18 cellular contexts compared by ENCODE assay signal in genomic region chr12:75361408-75361807, GRCh38. TPM values are rescaled to one million over a fixed set of nuclear protein-coding genes. Genes with fewer than 3 reads are reported as not detected.
"Had no signal": no experiment of that assay in that cellular context is flagged by ENCODE, and none has a peak within 500 bp of the region (broad histone marks: within the 10 kb centered on the region; RNA-seq: fewer than 3 reads in every experiment).

No MANE protein-coding gene starts in this region.

- DNase-seq: activated B cell treated with CpG ODN at 0.5 μM for 24 hours; activated CD4-positive, alpha-beta T cell treated with anti-CD3 and anti-CD28 coated beads, Interleukin-2, amount 10 ng/mL, durations not matched to agents 7 days and 5 days; activated gamma-delta T cell treated with Interleukin-2 at 50 U/mL for 16 hours; activated T-cell treated with anti-CD3 and anti-CD28 coated beads, Interleukin-2, amount 50 U/mL, for 24 hours; aorta; hippocampal formation; left ventricle myocardium superior; stimulated activated CD4-positive, alpha-beta T cell treated with anti-CD3 and anti-CD28 coated beads, Interleukin-4, amount 100 ng/mL, for 4 hours; tibial artery had no signal

- H2AFZ ChIP-seq: parathyroid adenoma had no signal

- H3K27me3 Mint-ChIP-seq: activated B cell treated with CpG ODN at 0.5 μM for 24 hours; activated CD4-positive, alpha-beta T cell treated with anti-CD3 and anti-CD28 coated beads, Interleukin-2, amount 10 ng/mL, durations not matched to agents 7 days and 5 days; activated T-cell treated with anti-CD3 and anti-CD28 coated beads, Interleukin-2, amount 50 U/mL, for 24 hours had no signal

- H3K27ac ChIP-seq: parathyroid adenoma, tibial artery had no signal

- ATAC-seq: left ventricle myocardium superior had no signal

- H3K79me2 ChIP-seq: parathyroid adenoma had no signal

- H3K4me1 ChIP-seq: parathyroid adenoma had no signal

- H3K4me3 ChIP-seq: tibial artery had no signal

- H3K9ac ChIP-seq: parathyroid adenoma had no signal

- H3K27ac Mint-ChIP-seq: activated B cell treated with CpG ODN at 0.5 μM for 24 hours; activated T-cell treated with anti-CD3 and anti-CD28 coated beads, Interleukin-2, amount 50 U/mL, for 24 hours had no signal

- H3K27me3 ChIP-seq: tibial artery had no signal

- H3K9me3 ChIP-seq: tibial artery had no signal

- H3K4me3 Mint-ChIP-seq: activated B cell treated with CpG ODN at 0.5 μM for 24 hours; activated CD4-positive, alpha-beta T cell treated with anti-CD3 and anti-CD28 coated beads, Interleukin-2, amount 10 ng/mL, durations not matched to agents 7 days and 5 days; activated T-cell treated with anti-CD3 and anti-CD28 coated beads, Interleukin-2, amount 50 U/mL, for 24 hours had no signal

RNA-seq across cellular contexts. Expression of gene GLIPR1L1, which starts 26.9 kb away (rescaled TPM):
- total RNA-seq: activated B cell treated with CpG ODN at 0.5 μM for 24 hours; activated CD4-positive, alpha-beta T cell treated with anti-CD3 and anti-CD28 coated beads, Interleukin-2, amount 10 ng/mL, durations not matched to agents 7 days and 5 days; aorta; bronchial epithelial cell; chondrocyte; dermis microvascular lymphatic vessel endothelial cell; glomerular endothelial cell; kidney epithelial cell; left ventricle myocardium superior; mesenteric fat pad; skeletal muscle tissue had no signal
- polyA plus RNA-seq: aorta, esophagus had no signal

RNA-seq across cellular contexts. Expression of gene GLIPR1L2, which starts 29.5 kb away (rescaled TPM):
- total RNA-seq: skeletal muscle tissue had no signal
